ENCODE assay signal across 30 cellular contexts in genomic region chr4:24689212-24689611, GRCh38.
"Had no signal": no experiment of that assay in that cellular context is flagged by ENCODE, and none has a peak within 500 bp of the region (broad histone marks: within the 10 kb centered on the region; RNA-seq: fewer than 3 reads in every experiment).

No MANE protein-coding gene starts in this region.

- DNase-seq: activated CD4-positive, alpha-beta T cell treated with anti-CD3 and anti-CD28 coated beads for 1 hour; activated CD4-positive, alpha-beta T cell treated with anti-CD3 and anti-CD28 coated beads, Interleukin-2, amount 10 ng/mL, durations not matched to agents 7 days and 5 days; activated CD8-positive, alpha-beta T cell treated with anti-CD3 and anti-CD28 coated beads for 36 hours; activated naive CD8-positive, alpha-beta T cell treated with anti-CD3 and anti-CD28 coated beads, Interleukin-2, amount 50 U/mL, for 24 hours; activated T-cell treated with anti-CD3 and anti-CD28 coated beads, Interleukin-2, amount 50 U/mL, for 4 hours; amygdala; central memory CD4-positive, alpha-beta T cell; endodermal cell; foreskin keratinocyte; heart right ventricle; mammary epithelial cell; naive B cell; nephron progenitor cell; nucleus accumbens; psoas muscle; right cardiac atrium; stimulated activated CD4-positive, alpha-beta T cell treated with anti-CD3 and anti-CD28 coated beads, Interleukin-15, amount 100 ng/mL, for 24 hours; stimulated activated CD4-positive, alpha-beta T cell treated with anti-CD3 and anti-CD28 coated beads, Interleukin-2, amount 100 ng/mL, for 24 hours; stimulated activated naive B cell treated with anti-CD40 and anti-IgM and Interleukin-4, amounts not matched to agents 10 μg/mL and 1 μg/mL and 100 μg/mL, for 72 hours; stomach; T1000; thyroid gland; upper lobe of left lung had no signal

- H3K4me1 ChIP-seq: breast epithelium, foreskin keratinocyte, parathyroid adenoma, psoas muscle, thyroid gland, vagina had no signal

- H3K27me3 Mint-ChIP-seq: activated CD4-positive, alpha-beta T cell treated with anti-CD3 and anti-CD28 coated beads, Interleukin-2, amount 10 ng/mL, durations not matched to agents 7 days and 5 days had no signal

- H3K36me3 Mint-ChIP-seq: activated naive CD4-positive, alpha-beta T cell treated with anti-CD3 and anti-CD28 coated beads, Interleukin-2, amount 50 U/mL, for 24 hours; mesothelial cell of epicardium; stimulated activated naive B cell treated with anti-CD40 and anti-IgM and Interleukin-4, amounts not matched to agents 10 μg/mL and 1 μg/mL and 100 μg/mL, for 72 hours had no signal

- H3K4me3 Mint-ChIP-seq: activated CD4-positive, alpha-beta T cell treated with anti-CD3 and anti-CD28 coated beads, Interleukin-2, amount 10 ng/mL, durations not matched to agents 7 days and 5 days; activated CD8-positive, alpha-beta T cell treated with anti-CD3 and anti-CD28 coated beads for 36 hours; activated naive CD4-positive, alpha-beta T cell treated with anti-CD3 and anti-CD28 coated beads, Interleukin-2, amount 50 U/mL, for 24 hours; activated naive CD8-positive, alpha-beta T cell treated with anti-CD3 and anti-CD28 coated beads, Interleukin-2, amount 50 U/mL, for 24 hours; activated T-cell treated with anti-CD3 and anti-CD28 coated beads, Interleukin-2, amount 50 U/mL, for 4 hours; activated T-helper 17 cell treated with anti-CD3 and anti-CD28 coated beads, Interleukin-2, amount 50 U/mL, for 72 hours; endodermal cell; mesothelial cell of epicardium; naive B cell; nephron progenitor cell; stimulated activated naive B cell treated with anti-CD40 and anti-IgM and Interleukin-4, amounts not matched to agents 10 μg/mL and 1 μg/mL and 100 μg/mL, for 72 hours had no signal

- H2AFZ ChIP-seq: parathyroid adenoma had no signal

- H3K27me3 ChIP-seq: breast epithelium, esophagus muscularis mucosa, heart right ventricle, stomach, thyroid gland, upper lobe of left lung, vagina had no signal

- H3K4me3 ChIP-seq: breast epithelium, esophagus muscularis mucosa, heart right ventricle, psoas muscle, stomach, thyroid gland, upper lobe of left lung, vagina had no signal

- H3K36me3 ChIP-seq: breast epithelium, esophagus muscularis mucosa, heart right ventricle, stomach, thyroid gland, upper lobe of left lung, vagina had no signal

- H3K27ac ChIP-seq: breast epithelium, esophagus muscularis mucosa, foreskin keratinocyte, heart right ventricle, parathyroid adenoma, psoas muscle, stomach, thyroid gland, upper lobe of left lung, vagina had no signal

- H3K9me3 Mint-ChIP-seq: activated CD4-positive, alpha-beta T cell treated with anti-CD3 and anti-CD28 coated beads, Interleukin-2, amount 10 ng/mL, durations not matched to agents 7 days and 5 days; activated CD8-positive, alpha-beta T cell treated with anti-CD3 and anti-CD28 coated beads for 36 hours; activated naive CD4-positive, alpha-beta T cell treated with anti-CD3 and anti-CD28 coated beads, Interleukin-2, amount 50 U/mL, for 24 hours; activated T-cell treated with anti-CD3 and anti-CD28 coated beads, Interleukin-2, amount 50 U/mL, for 4 hours had no signal

- ATAC-seq: activated CD8-positive, alpha-beta T cell treated with anti-CD3 and anti-CD28 coated beads for 36 hours; activated naive CD8-positive, alpha-beta T cell treated with anti-CD3 and anti-CD28 coated beads, Interleukin-2, amount 50 U/mL, for 24 hours; activated T-cell treated with anti-CD3 and anti-CD28 coated beads, Interleukin-2, amount 50 U/mL, for 4 hours; activated T-helper 17 cell treated with anti-CD3 and anti-CD28 coated beads, Interleukin-2, amount 50 U/mL, for 72 hours; foreskin keratinocyte; heart right ventricle; psoas muscle; right cardiac atrium; stimulated activated naive B cell treated with anti-CD40 and anti-IgM and Interleukin-4, amounts not matched to agents 10 μg/mL and 1 μg/mL and 100 μg/mL, for 72 hours had no signal

- H3K9ac ChIP-seq: parathyroid adenoma had no signal

- H3K27ac Mint-ChIP-seq: activated CD4-positive, alpha-beta T cell treated with anti-CD3 and anti-CD28 coated beads, Interleukin-2, amount 10 ng/mL, durations not matched to agents 7 days and 5 days; activated CD8-positive, alpha-beta T cell treated with anti-CD3 and anti-CD28 coated beads for 36 hours; activated naive CD4-positive, alpha-beta T cell treated with anti-CD3 and anti-CD28 coated beads, Interleukin-2, amount 50 U/mL, for 24 hours; activated naive CD8-positive, alpha-beta T cell treated with anti-CD3 and anti-CD28 coated beads, Interleukin-2, amount 50 U/mL, for 24 hours; activated T-helper 17 cell treated with anti-CD3 and anti-CD28 coated beads, Interleukin-2, amount 50 U/mL, for 72 hours; endodermal cell; mesothelial cell of epicardium; naive B cell; nephron progenitor cell; stimulated activated naive B cell treated with anti-CD40 and anti-IgM and Interleukin-4, amounts not matched to agents 10 μg/mL and 1 μg/mL and 100 μg/mL, for 72 hours had no signal

- H3K4me1 Mint-ChIP-seq: activated CD4-positive, alpha-beta T cell treated with anti-CD3 and anti-CD28 coated beads, Interleukin-2, amount 10 ng/mL, durations not matched to agents 7 days and 5 days; activated naive CD4-positive, alpha-beta T cell treated with anti-CD3 and anti-CD28 coated beads, Interleukin-2, amount 50 U/mL, for 24 hours; activated naive CD8-positive, alpha-beta T cell treated with anti-CD3 and anti-CD28 coated beads, Interleukin-2, amount 50 U/mL, for 24 hours; activated T-helper 17 cell treated with anti-CD3 and anti-CD28 coated beads, Interleukin-2, amount 50 U/mL, for 72 hours; mesothelial cell of epicardium; naive B cell; stimulated activated naive B cell treated with anti-CD40 and anti-IgM and Interleukin-4, amounts not matched to agents 10 μg/mL and 1 μg/mL and 100 μg/mL, for 72 hours had no signal

- H3K9me3 ChIP-seq: psoas muscle, thyroid gland, upper lobe of left lung, vagina had no signal

- H3K79me2 ChIP-seq: parathyroid adenoma had no signal
